19 cellular contexts compared by ENCODE assay signal in genomic region chr7:67758551-67758950, GRCh38.
"Had no signal": no experiment of that assay in that cellular context is flagged by ENCODE, and none has a peak within 500 bp of the region (broad histone marks: within the 10 kb centered on the region; RNA-seq: fewer than 3 reads in every experiment).

No MANE protein-coding gene starts in this region.

- H3K4me3 ChIP-seq: heart right ventricle, lower lobe of right lung, sigmoid colon, smooth muscle cell, transverse colon had no signal

- H3K27ac ChIP-seq: heart right ventricle, lower lobe of right lung, sigmoid colon, transverse colon, WERI-Rb-1 had no signal

- DNase-seq: activated CD4-positive, alpha-beta T cell treated with anti-CD3 and anti-CD28 coated beads, Interleukin-2, amount 50 U/mL, for 1 hour; activated CD4-positive, CD25-positive, alpha-beta regulatory T cell treated with anti-CD3 and anti-CD28 coated beads, Interleukin-2, amount 50 U/mL, for 72 hours; activated CD8-positive, alpha-beta T cell treated with anti-CD3 and anti-CD28 coated beads, Interleukin-2, amount 10 ng/mL, durations not matched to agents 7 days and 5 days; activated gamma-delta T cell treated with Interleukin-2 at 50 U/mL for 16 hours; anterior cingulate cortex; effector CD4-positive, alpha-beta T cell; heart right ventricle; islet precursor cell; lower lobe of right lung; naive B cell; occipital lobe; sigmoid colon; stimulated activated CD4-positive, alpha-beta T cell treated with anti-CD3 and anti-CD28 coated beads, Interleukin-15, amount 100 ng/mL, for 24 hours; transverse colon; WERI-Rb-1 had no signal

- FAIRE-seq: endometrium, TTC549, urothelium cell line had no signal
